23 cellular contexts compared by ENCODE assay signal in the genomic region with DNA sequence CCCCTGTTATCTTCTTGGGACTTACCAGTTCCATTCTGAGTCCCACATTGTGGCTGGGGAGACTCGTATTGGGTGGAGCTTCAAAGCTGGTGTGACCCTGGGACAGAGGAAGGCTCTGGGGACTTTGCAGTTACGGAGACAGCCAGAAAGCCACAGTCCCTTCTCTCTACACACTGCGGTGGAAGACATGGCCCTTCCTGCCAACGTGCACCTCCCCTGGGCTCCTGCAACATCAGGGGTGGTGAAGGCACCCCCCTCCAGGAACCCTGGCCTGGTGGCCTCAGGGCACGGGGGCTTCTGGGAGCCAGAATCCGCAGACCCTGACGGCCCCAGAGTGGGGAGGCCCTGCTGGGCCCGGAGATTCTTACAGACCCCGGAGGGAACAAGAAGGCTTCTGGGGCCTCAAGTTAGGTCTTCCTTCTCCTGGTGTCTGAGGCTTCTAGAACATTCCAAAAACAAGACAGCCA.
A peak's percentile ranks its signal among the peaks of the same experiment; 100 is the strongest.
DNase-seq lines count a peak whose midpoint lies in the region; ATAC-seq, FAIRE-seq and TF ChIP-seq lines count a peak whose summit lies in the region.
"Had no signal": no experiment of that assay in that cellular context is flagged by ENCODE, and none has a peak within 500 bp of the region (broad histone marks: within the 10 kb centered on the region; RNA-seq: fewer than 3 reads in every experiment).

No MANE protein-coding gene starts in this region.

- peaks cover 5 to 7% of the 10 kb centered on the region in 2 donors for H3K4me1 ChIP-seq in kidney (ENCODE audit: control insufficient read depth in 1 of 2, insufficient read depth in 1 of 2, low read depth in 1 of 2, low read length in 2 of 2)
- H3K4me1 ChIP-seq: uterus had no signal

- no TSS peak for BruUV-seq in Calu3 (replicated peaks; lab: Mats Ljungman, UMichigan)

- CTCF ChIA-PET in WTC11 (lab: Charles Lee) (interaction anchor here (1.9 kb wide), 1 partner anchor 103 kb away, joined by 5 read pairs; no protein-coding TSS in a partner anchor), Calu3 (lab: Charles Lee) (no interaction called here)

- H3K27ac ChIP-seq in kidney (ENCODE audit: low read depth in 2 of 2, low read length in 2 of 2), result no peak overlapping the region
- H3K27ac ChIP-seq: thoracic aorta, uterus had no signal

- intact Hi-C loops in Right ventricle myocardium superior (cut with DNase I) (no loop called here), left cardiac atrium (cut with DNase I) (no loop called here), kidney (cut with DNase I) (no loop called here), Calu3 (cut with micrococcal nuclease; ENCODE audit: unreplicated experiment) (no loop called here)

- H3K36me3 Mint-ChIP-seq in IgD-negative memory B cell (peaks cover 2% of the 10 kb centered on the region), WTC11 (peaks cover 11% of the 10 kb centered on the region), Calu3 (ENCODE audit: insufficient read depth, unreplicated experiment) (no peaks in the 10 kb centered on the region)
- H3K36me3 Mint-ChIP-seq: activated naive CD4-positive, alpha-beta T cell treated with anti-CD3 and anti-CD28 coated beads, Interleukin-2, amount 10 ng/mL, durations not matched to agents 7 days and 5 days; natural killer cell treated with Interleukin-12 subunit alpha and Interleukin-12 subunit beta and Interleukin-15 and Interleukin-18, amount 100 ng/mL, for 72 hours; T-cell had no signal

- no peak overlapping the region for H3K9ac ChIP-seq in kidney (ENCODE audit: low read length in 2 of 2)

- peak; percentile 1 for DNase-seq in Right ventricle myocardium superior
- DNase-seq in left cardiac atrium, result no peak
- peak; percentile 70 for DNase-seq in kidney
- DNase-seq in WTC11 (ENCODE audit: low spot score), result no peak
- DNase-seq in Calu3, result no peak
- DNase-seq in activated gamma-delta T cell (lab: John Stamatoyannopoulos, UW), result no peak
- DNase-seq: activated B cell treated with CpG ODN at 0.5 μM for 24 hours; activated naive CD4-positive, alpha-beta T cell treated with anti-CD3 and anti-CD28 coated beads, Interleukin-2, amount 10 ng/mL, durations not matched to agents 7 days and 5 days; amygdala; DMS53; foreskin melanocyte; IMR-90; NCI-H1048; NCI-H446 treated with DMSO at 0.1 percent for 48 hours; NCI-H774; small intestine; stimulated activated naive CD8-positive, alpha-beta T cell treated with anti-CD3 and anti-CD28 coated beads, Interleukin-15, Interleukin-2, amounts not matched to agents 100 U/mL and 50 U/mL, for 24 hours; T-cell; uterus had no signal

- H3K4me3 Mint-ChIP-seq in IgD-negative memory B cell (peak overlapping the region in 3 of 4 donors; percentile 26 to 67 (median 58)), WTC11 (no peak overlapping the region), Calu3 (ENCODE audit: low read depth, unreplicated experiment) (no peak overlapping the region)
- H3K4me3 Mint-ChIP-seq: activated B cell treated with CpG ODN at 0.5 μM for 24 hours; activated naive CD4-positive, alpha-beta T cell treated with anti-CD3 and anti-CD28 coated beads, Interleukin-2, amount 10 ng/mL, durations not matched to agents 7 days and 5 days; natural killer cell treated with Interleukin-12 subunit alpha and Interleukin-12 subunit beta and Interleukin-15 and Interleukin-18, amount 100 ng/mL, for 72 hours; T-cell had no signal

- H3K36me3 ChIP-seq in kidney (ENCODE audit: control insufficient read depth in 1 of 2, insufficient read depth in 2 of 2, low read length in 2 of 2), result no peaks in the 10 kb centered on the region
- H3K36me3 ChIP-seq: thoracic aorta, uterus had no signal

- H3K4me1 Mint-ChIP-seq in IgD-negative memory B cell (peaks cover 20 to 47% (median 34%) of the 10 kb centered on the region in 3 donors), WTC11 (peaks cover 31% of the 10 kb centered on the region), Calu3 (ENCODE audit: low read depth, unreplicated experiment) (peaks cover 23% of the 10 kb centered on the region)

- POLR2A ChIA-PET in WTC11 (lab: Charles Lee), result no interaction called here

- ATAC-seq in Right ventricle myocardium superior (ENCODE audit: poor library complexity) (no peak), left cardiac atrium (no peak), WTC11 (no peak)
- ATAC-seq: mucosa of descending colon; natural killer cell treated with Interleukin-12 subunit alpha and Interleukin-12 subunit beta and Interleukin-15 and Interleukin-18, amount 100 ng/mL, for 72 hours; stimulated activated naive CD8-positive, alpha-beta T cell treated with anti-CD3 and anti-CD28 coated beads, Interleukin-15, Interleukin-2, amounts not matched to agents 100 U/mL and 50 U/mL, for 24 hours; T-cell had no signal

- H3K9me3 ChIP-seq in kidney (ENCODE audit: control insufficient read depth in 1 of 2, low read length in 2 of 2), result peaks cover 0 to 4% of the 10 kb centered on the region in 2 donors
- H3K9me3 ChIP-seq: mucosa of descending colon, thoracic aorta, uterus had no signal

- FAIRE-seq in kidney (lab: Jason Lieb, UNC), result no peak
- FAIRE-seq: small intestine had no signal

- H3K9me3 Mint-ChIP-seq in IgD-negative memory B cell, result peaks cover 0 to 2% (median 0%) of the 10 kb centered on the region in 3 donors
- peaks cover 24% of the 10 kb centered on the region for H3K9me3 Mint-ChIP-seq in WTC11
- H3K9me3 Mint-ChIP-seq in Calu3 (ENCODE audit: low read depth, unreplicated experiment), result no peaks in the 10 kb centered on the region
- H3K9me3 Mint-ChIP-seq: activated B cell treated with CpG ODN at 0.5 μM for 24 hours; natural killer cell treated with Interleukin-12 subunit alpha and Interleukin-12 subunit beta and Interleukin-15 and Interleukin-18, amount 100 ng/mL, for 72 hours had no signal

- TF ChIP-seq CTCF in kidney (IDR thresholded peaks at IDR 0.05; ENCODE audit: borderline replicate concordance, extremely low read depth, insufficient read depth), result no peak
- TF ChIP-seq CTCF in WTC11 (IDR thresholded peaks at IDR 0.05), result no peak
- TF ChIP-seq CTCF in Calu3 (IDR thresholded peaks at IDR 0.05; ENCODE audit: unreplicated experiment), result no peak

- peaks cover 25% of the 10 kb centered on the region for H3K27me3 Mint-ChIP-seq in IgD-negative memory B cell
- H3K27me3 Mint-ChIP-seq in WTC11 (ENCODE audit: low read depth), result peaks cover 5% of the 10 kb centered on the region; the same call in 1 of the 2 replicates
- no peaks in the 10 kb centered on the region for H3K27me3 Mint-ChIP-seq in Calu3 (ENCODE audit: unreplicated experiment)

- H3K4me3 ChIP-seq in kidney (ENCODE audit: low read length in 2 of 2), result no peak overlapping the region
- H3K4me3 ChIP-seq: mucosa of descending colon, thoracic aorta, uterus had no signal

- peak overlapping the region in 2 of 3 donors; percentile 71 to 78 for H3K27ac Mint-ChIP-seq in IgD-negative memory B cell
- H3K27ac Mint-ChIP-seq in WTC11, result no peak overlapping the region
- no peak overlapping the region for H3K27ac Mint-ChIP-seq in Calu3 (ENCODE audit: unreplicated experiment)
- H3K27ac Mint-ChIP-seq: activated B cell treated with CpG ODN at 0.5 μM for 24 hours; activated naive CD4-positive, alpha-beta T cell treated with anti-CD3 and anti-CD28 coated beads, Interleukin-2, amount 10 ng/mL, durations not matched to agents 7 days and 5 days; natural killer cell treated with Interleukin-12 subunit alpha and Interleukin-12 subunit beta and Interleukin-15 and Interleukin-18, amount 100 ng/mL, for 72 hours; T-cell had no signal

TF ChIP-seq in WTC11, 78 proteins besides CTCF, POLR2A, EP300 and RAD21:
- TF ChIP-seq, protein P1, sequence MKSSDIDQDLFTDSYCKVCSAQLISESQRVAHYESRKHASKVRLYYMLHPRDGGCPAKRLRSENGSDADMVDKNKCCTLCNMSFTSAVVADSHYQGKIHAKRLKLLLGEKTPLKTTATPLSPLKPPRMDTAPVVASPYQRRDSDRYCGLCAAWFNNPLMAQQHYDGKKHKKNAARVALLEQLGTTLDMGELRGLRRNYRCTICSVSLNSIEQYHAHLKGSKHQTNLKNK (CRISPR knock-in tag; IDR thresholded peaks at IDR 0.05), result no peak
- TF ChIP-seq, protein P2, sequence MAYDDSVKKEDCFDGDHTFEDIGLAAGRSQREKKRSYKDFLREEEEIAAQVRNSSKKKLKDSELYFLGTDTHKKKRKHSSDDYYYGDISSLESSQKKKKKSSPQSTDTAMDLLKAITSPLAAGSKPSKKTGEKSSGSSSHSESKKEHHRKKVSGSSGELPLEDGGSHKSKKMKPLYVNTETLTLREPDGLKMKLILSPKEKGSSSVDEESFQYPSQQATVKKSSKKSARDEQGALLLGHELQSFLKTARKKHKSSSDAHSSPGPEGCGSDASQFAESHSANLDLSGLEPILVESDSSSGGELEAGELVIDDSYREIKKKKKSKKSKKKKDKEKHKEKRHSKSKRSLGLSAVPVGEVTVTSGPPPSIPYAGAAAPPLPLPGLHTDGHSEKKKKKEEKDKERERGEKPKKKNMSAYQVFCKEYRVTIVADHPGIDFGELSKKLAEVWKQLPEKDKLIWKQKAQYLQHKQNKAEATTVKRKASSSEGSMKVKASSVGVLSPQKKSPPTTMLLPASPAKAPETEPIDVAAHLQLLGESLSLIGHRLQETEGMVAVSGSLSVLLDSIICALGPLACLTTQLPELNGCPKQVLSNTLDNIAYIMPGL (CRISPR knock-in tag; IDR thresholded peaks at IDR 0.05), result no peak

Comparison
In these comparisons a context has a peak if more than half of its experiments do, and no peak if none do; other contexts are left out.
1. DNase-seq: peak in Right ventricle myocardium superior (single experiment) and kidney (single experiment); none in left cardiac atrium (single experiment), WTC11 (single experiment), Calu3 (single experiment) and activated gamma-delta T cell (single experiment).
2. H3K27ac Mint-ChIP-seq: peak in IgD-negative memory B cell (2 of 3); none in WTC11 (single experiment) and Calu3 (single experiment).
3. H3K4me3 Mint-ChIP-seq: peak in IgD-negative memory B cell (3 of 4); none in WTC11 (single experiment) and Calu3 (single experiment).